ENCODE assay signal across 1 cellular context in the genomic region with DNA sequence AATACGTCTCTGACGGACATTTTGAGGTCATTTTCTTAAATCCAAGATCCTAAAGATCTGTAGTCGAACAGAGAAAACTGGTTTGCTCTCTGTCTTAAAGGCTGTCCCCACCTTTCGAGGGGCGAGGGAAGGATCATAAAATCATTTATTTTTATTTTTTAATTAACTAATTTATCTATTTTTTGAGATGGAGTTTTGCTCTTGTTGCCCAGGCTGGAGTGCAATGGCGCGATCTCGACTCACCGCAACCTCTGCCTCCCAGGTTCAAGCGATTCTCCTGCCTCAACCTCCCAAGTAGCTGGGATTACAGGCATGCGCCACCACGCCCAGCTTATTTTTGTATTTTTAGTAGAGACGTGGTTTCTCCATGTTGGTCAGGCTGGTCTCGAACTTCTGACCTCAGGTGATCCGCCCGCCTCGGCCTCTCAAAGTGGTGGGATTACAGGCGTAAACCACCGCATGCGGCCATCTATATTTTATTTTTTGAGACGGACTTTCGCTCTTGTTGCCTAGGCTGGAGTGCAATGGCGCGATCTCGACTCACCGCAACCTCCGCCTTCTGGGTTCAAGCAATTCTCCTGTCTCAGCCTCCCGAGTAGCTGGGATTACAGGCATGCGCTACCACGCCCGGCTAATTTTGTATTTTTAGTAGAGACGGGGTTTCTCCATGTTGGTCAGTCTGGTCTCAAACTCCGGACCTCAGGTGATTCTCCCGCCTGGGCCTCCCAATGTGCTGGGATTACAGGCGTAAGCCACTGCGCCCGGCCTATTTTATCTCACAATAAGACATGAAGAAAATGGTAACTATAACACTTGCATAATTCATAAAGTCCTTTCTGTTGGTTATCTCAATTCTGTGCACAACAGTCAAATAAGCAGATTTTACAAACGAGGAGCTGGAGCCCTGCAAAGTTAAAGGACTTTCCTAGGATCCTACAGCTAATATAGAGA.
TF ChIP-seq lines count a peak whose summit lies in the region.

No MANE protein-coding gene starts in this region.

TF ChIP-seq in HEK293, 187 proteins besides CTCF, POLR2A, EP300 and RAD21 (continued from another document):
- TF ChIP-seq, protein P1, sequence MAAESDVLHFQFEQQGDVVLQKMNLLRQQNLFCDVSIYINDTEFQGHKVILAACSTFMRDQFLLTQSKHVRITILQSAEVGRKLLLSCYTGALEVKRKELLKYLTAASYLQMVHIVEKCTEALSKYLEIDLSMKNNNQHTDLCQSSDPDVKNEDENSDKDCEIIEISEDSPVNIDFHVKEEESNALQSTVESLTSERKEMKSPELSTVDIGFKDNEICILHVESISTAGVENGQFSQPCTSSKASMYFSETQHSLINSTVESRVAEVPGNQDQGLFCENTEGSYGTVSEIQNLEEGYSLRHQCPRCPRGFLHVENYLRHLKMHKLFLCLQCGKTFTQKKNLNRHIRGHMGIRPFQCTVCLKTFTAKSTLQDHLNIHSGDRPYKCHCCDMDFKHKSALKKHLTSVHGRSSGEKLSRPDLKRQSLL (tag by site-specific recombination; IDR thresholded peaks at IDR 0.05), result 0 out of 2 replicates have a peak, but pooled peaks have one; percentile 24
